ENCODE assay signal across 29 cellular contexts in genomic region chr7:143460585-143460984, GRCh38. TPM values are rescaled to one million over a fixed set of nuclear protein-coding genes. Genes with fewer than 3 reads are reported as not detected.
"Had no signal": no experiment of that assay in that cellular context is flagged by ENCODE, and none has a peak within 500 bp of the region (broad histone marks: within the 10 kb centered on the region; RNA-seq: fewer than 3 reads in every experiment).

No MANE protein-coding gene starts in this region.

- H3K9me3 ChIP-seq: esophagus squamous epithelium, lower lobe of right lung, pancreas, prostate gland, right lobe of liver, suprapubic skin, thyroid gland had no signal

- H3K4me3 ChIP-seq: esophagus squamous epithelium, hepatocyte, left ventricle myocardium inferior, lower lobe of right lung, neural progenitor cell, pancreas, prostate gland, right lobe of liver, spleen, suprapubic skin, thyroid gland had no signal

- H3K27ac Mint-ChIP-seq: memory B cell; mesothelial cell of epicardium; natural killer cell; neural progenitor cell; stimulated activated naive B cell treated with anti-CD40 and anti-IgM and Interleukin-4, amounts not matched to agents 10 μg/mL and 1 μg/mL and 100 μg/mL, for 72 hours; type B pancreatic cell had no signal

- H3K4me1 Mint-ChIP-seq: memory B cell; mesothelial cell of epicardium; natural killer cell; stimulated activated naive B cell treated with anti-CD40 and anti-IgM and Interleukin-4, amounts not matched to agents 10 μg/mL and 1 μg/mL and 100 μg/mL, for 72 hours had no signal

- H3K4me1 ChIP-seq: left ventricle myocardium inferior, lower lobe of right lung, pancreas, prostate gland, right lobe of liver, spleen, thyroid gland had no signal

- H3K9me3 Mint-ChIP-seq: natural killer cell had no signal

- H3K4me2 ChIP-seq: hepatocyte, neural progenitor cell had no signal

- H3K36me3 Mint-ChIP-seq: mesothelial cell of epicardium; natural killer cell; neural progenitor cell; stimulated activated naive B cell treated with anti-CD40 and anti-IgM and Interleukin-4, amounts not matched to agents 10 μg/mL and 1 μg/mL and 100 μg/mL, for 72 hours; type B pancreatic cell had no signal

- ATAC-seq: left cardiac atrium; lower lobe of right lung; natural killer cell; pancreas; right lobe of liver; stimulated activated naive B cell treated with anti-CD40 and anti-IgM and Interleukin-4, amounts not matched to agents 10 μg/mL and 1 μg/mL and 100 μg/mL, for 72 hours had no signal

- H3K79me2 ChIP-seq: hepatocyte had no signal

- H3K9ac ChIP-seq: neural progenitor cell had no signal

- H3K27me3 ChIP-seq: esophagus squamous epithelium, hepatocyte, neural progenitor cell, pancreas, right lobe of liver, spleen, suprapubic skin, thyroid gland had no signal

- H3K27ac ChIP-seq: hepatocyte, left ventricle myocardium inferior, lower lobe of right lung, neural progenitor cell, pancreas, prostate gland, right lobe of liver, spleen, suprapubic skin, thyroid gland had no signal

- DNase-seq: dermis blood vessel endothelial cell; esophagus squamous epithelium; foreskin melanocyte; head of caudate nucleus; kidney; left cardiac atrium; left ventricle myocardium inferior; lower lobe of right lung; natural killer cell; nucleus accumbens; pancreas; right lobe of liver; spleen; stimulated activated CD4-positive, alpha-beta T cell treated with anti-CD3 and anti-CD28 coated beads, Interleukin-15, amount 100 ng/mL, for 24 hours; stimulated activated CD4-positive, alpha-beta T cell treated with anti-CD3 and anti-CD28 coated beads, Interleukin-1b, Interleukin-23, amount 100 ng/mL, for 48 hours; stimulated activated CD4-positive, alpha-beta T cell treated with anti-CD3 and anti-CD28 coated beads, Interleukin-4, amount 100 ng/mL, for 24 hours; stimulated activated naive B cell treated with anti-CD40 and anti-IgM and Interleukin-4, amounts not matched to agents 10 μg/mL and 1 μg/mL and 100 μg/mL, for 72 hours; thyroid gland had no signal

- H3K4me3 Mint-ChIP-seq: memory B cell; mesothelial cell of epicardium; natural killer cell; neural progenitor cell; stimulated activated naive B cell treated with anti-CD40 and anti-IgM and Interleukin-4, amounts not matched to agents 10 μg/mL and 1 μg/mL and 100 μg/mL, for 72 hours; type B pancreatic cell had no signal

- H2AFZ ChIP-seq: hepatocyte, neural progenitor cell had no signal

- H3K36me3 ChIP-seq: esophagus squamous epithelium, left ventricle myocardium inferior, lower lobe of right lung, neural progenitor cell, pancreas, prostate gland, right lobe of liver, spleen, suprapubic skin, thyroid gland had no signal

RNA-seq across cellular contexts. Expression of gene TAS2R41, which starts 17.1 kb away (rescaled TPM):
- total RNA-seq: dermis blood vessel endothelial cell, epithelial cell of proximal tubule, hepatocyte, kidney, left ventricle myocardium inferior, lower lobe of right lung, mesothelial cell of epicardium, mucosa of gallbladder, myocyte, natural killer cell, renal cortical epithelial cell, right lobe of liver, suprapubic skin, thyroid gland had no signal
- polyA plus RNA-seq: hepatocyte, pancreas, spleen had no signal

RNA-seq across cellular contexts. Expression of gene TAS2R60, which starts 17.3 kb away (rescaled TPM):
- total RNA-seq: dermis blood vessel endothelial cell, epithelial cell of proximal tubule, esophagus squamous epithelium, hepatocyte, kidney, left cardiac atrium, left ventricle myocardium inferior, lower lobe of right lung, mesothelial cell of epicardium, mucosa of gallbladder, myocyte, pancreas, prostate gland, renal cortical epithelial cell, suprapubic skin, thyroid gland had no signal
- polyA plus RNA-seq: hepatocyte, pancreas, spleen had no signal

RNA-seq across cellular contexts. Expression of gene EPHA1, which starts 51.9 kb away (rescaled TPM):
- total RNA-seq: dermis blood vessel endothelial cell, left ventricle myocardium inferior, myocyte had no signal
